ENCODE assay signal across 10 cellular contexts in the genomic region with DNA sequence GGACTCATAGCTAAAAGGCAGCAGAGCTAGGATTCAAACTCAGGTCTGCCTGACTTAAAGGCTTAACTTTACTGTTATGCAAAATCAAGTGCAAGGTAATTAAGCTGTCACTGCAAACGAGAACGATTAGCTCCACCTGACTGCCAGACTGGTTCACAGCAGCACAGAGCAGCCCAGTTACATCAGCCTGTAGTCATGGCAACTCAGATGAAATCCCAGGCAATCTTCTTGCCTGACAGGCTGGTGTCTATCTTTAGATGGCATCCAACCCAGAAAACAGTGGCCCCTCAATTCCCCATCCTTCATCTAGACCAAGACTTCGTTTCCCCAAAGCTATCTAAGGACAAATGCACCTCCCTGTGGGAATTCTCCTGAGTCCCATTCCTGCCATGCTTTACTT.
DNase-seq lines count a peak whose midpoint lies in the region; ATAC-seq, FAIRE-seq and TF ChIP-seq lines count a peak whose summit lies in the region.
"Had no signal": no experiment of that assay in that cellular context is flagged by ENCODE, and none has a peak within 500 bp of the region (broad histone marks: within the 10 kb centered on the region; RNA-seq: fewer than 3 reads in every experiment).

No MANE protein-coding gene starts in this region.

- dilution Hi-C loops in mammary epithelial cell (cut with HindIII; ENCODE audit: low sequenced_read_pairs) = no loop called here

- 28% methylated on average over 3 of the region's 3 CpGs for WGBS in mammary epithelial cell (ENCODE audit: low coverage, missing lambda C conversion rate)

- H3K4me3 ChIP-seq in mammary epithelial cell (replicated peaks in 1 of 3; ENCODE audit: insufficient read depth in 1 of 3, low read depth in 2 of 3, low read length in 3 of 3) (no peak overlapping the region), WERI-Rb-1 (ENCODE audit: low read depth, low read length) (no peak overlapping the region)
- H3K4me3 ChIP-seq: gastrocnemius medialis had no signal

- no peak overlapping the region for H3K27ac ChIP-seq in mammary epithelial cell (ENCODE audit: insufficient read depth, low read depth, low read length)
- no peak overlapping the region for H3K27ac ChIP-seq in WERI-Rb-1
- H3K27ac ChIP-seq: gastrocnemius medialis had no signal

- no peaks in the 10 kb centered on the region for H4K20me1 ChIP-seq in mammary epithelial cell (ENCODE audit: insufficient read depth, low read length)

- H2AFZ ChIP-seq in mammary epithelial cell (ENCODE audit: low read depth, low read length) = no peak overlapping the region

- H3K36me3 ChIP-seq in mammary epithelial cell (ENCODE audit: insufficient read depth, low read length) = peaks cover 8% of the 10 kb centered on the region
- peaks cover 56% of the 10 kb centered on the region for H3K36me3 ChIP-seq in WERI-Rb-1

- no peak overlapping the region for H3K4me3 Mint-ChIP-seq in MCF 10A (ENCODE audit: unreplicated experiment)

- intact Hi-C loops in mammary epithelial cell (cut with micrococcal nuclease) = loop anchor here (1.0 to 5.0 kb wide), 3 partner anchors 36 to 146 kb away; a partner anchor contains a TSS
- intact Hi-C loops in MCF 10A (cut with micrococcal nuclease) = no loop called here

- no peak overlapping the region for H3K4me2 ChIP-seq in mammary epithelial cell (ENCODE audit: insufficient read depth, low read depth, low read length)

- peaks cover 61% of the 10 kb centered on the region for H3K36me3 Mint-ChIP-seq in MCF 10A (ENCODE audit: insufficient read depth, unreplicated experiment)

- TF ChIP-seq CTCF in mammary epithelial cell (conservative IDR thresholded peaks at IDR 0.05 in 1 of 2, IDR thresholded peaks at IDR 0.05 in 1 of 2; ENCODE audit: extremely low read depth in 1 of 2, insufficient read depth in 1 of 2, low read depth in 1 of 2, low read length in 2 of 2) (peak in 1 of 2 donors; percentile 57), MCF 10A (IDR thresholded peaks at IDR 0.05; ENCODE audit: unreplicated experiment) (no peak), WERI-Rb-1 (IDR thresholded peaks at IDR 0.05; ENCODE audit: low read depth, low read length) (peak; percentile 36; the same call in 1 of the 2 replicates), GM20000 (IDR thresholded peaks at IDR 0.05; ENCODE audit: extremely low read depth, missing control alignments) (no peak)

- H3K4me1 Mint-ChIP-seq in MCF 10A (ENCODE audit: insufficient read depth, unreplicated experiment) = peaks cover 14% of the 10 kb centered on the region

- BruUV-seq in mammary epithelial cell (replicated peaks; lab: Mats Ljungman, UMichigan) (no TSS peak), MCF 10A (replicated peaks; lab: Mats Ljungman, UMichigan) (no TSS peak)

- no peak for ATAC-seq in GM21619 (IDR thresholded peaks at IDR 0.05; ENCODE audit: unreplicated experiment)
- ATAC-seq: gastrocnemius medialis had no signal

- peak; percentile 95 for FAIRE-seq in urothelium cell line (lab: Jason Lieb, UNC)

- no peaks in the 10 kb centered on the region for H3K79me2 ChIP-seq in mammary epithelial cell (ENCODE audit: insufficient read depth, low read length)

- H3K27me3 ChIP-seq in mammary epithelial cell (ENCODE audit: insufficient read depth, low read length) = no peaks in the 10 kb centered on the region
- no peaks in the 10 kb centered on the region for H3K27me3 ChIP-seq in WERI-Rb-1 (ENCODE audit: insufficient read depth, low read depth, severe bottlenecking)
- H3K27me3 ChIP-seq: gastrocnemius medialis had no signal

- CTCF ChIA-PET in mammary epithelial cell (lab: Charles Lee; ENCODE audit: low non-redundant PET) = interaction anchor here (0.5 to 0.7 kb wide), 2 partner anchors 45 to 133 kb away, joined by 3 to 7 read pairs; no protein-coding TSS in a partner anchor
- CTCF ChIA-PET in MCF 10A (lab: Yijun Ruan, JAX) = interaction anchor here (0.6 to 1.5 kb wide), 7 partner anchors 34 to 193 kb away, joined by 3 to 4 read pairs (median 3); no protein-coding TSS in a partner anchor

- H3K9me3 ChIP-seq in mammary epithelial cell (replicated peaks; ENCODE audit: insufficient read depth, low read length) (no peaks in the 10 kb centered on the region), WERI-Rb-1 (ENCODE audit: severe bottlenecking) (no peaks in the 10 kb centered on the region)
- H3K9me3 ChIP-seq: gastrocnemius medialis had no signal

- H3K4me1 ChIP-seq in mammary epithelial cell (ENCODE audit: insufficient read depth, low read length) = no peaks in the 10 kb centered on the region

- in situ Hi-C loops in mammary epithelial cell (cut with MboI; ENCODE audit: low sequenced_read_pairs in 2 of 2) = no loop called here

- DNase-seq in mammary epithelial cell = peak; percentile 40
- DNase-seq in MCF 10A (ENCODE audit: unreplicated experiment) = no peak
- DNase-seq in WERI-Rb-1 = peak; percentile 69
- peak; percentile 65 for DNase-seq in iPS DF 19.7 (ENCODE audit: low read depth, low spot score)
- no peak for DNase-seq in urothelium cell line (ENCODE audit: low spot score)
- DNase-seq in DMS79 treated with DMSO at 0.1 percent for 48 hours (lab: John Stamatoyannopoulos, UW) = no peak
- no peak for DNase-seq in GM20000 (ENCODE audit: low spot score)
- DNase-seq: gastrocnemius medialis; stimulated activated CD4-positive, alpha-beta T cell treated with anti-CD3 and anti-CD28 coated beads, Interleukin-12 subunit alpha, Interleukin-12 subunit beta, amount 100 ng/mL, for 4 hours had no signal

- no peak overlapping the region for H3K27ac Mint-ChIP-seq in MCF 10A (ENCODE audit: low read depth, unreplicated experiment)

- H3K9me3 Mint-ChIP-seq in MCF 10A (ENCODE audit: unreplicated experiment) = no peaks in the 10 kb centered on the region

- H3K27me3 Mint-ChIP-seq in MCF 10A (ENCODE audit: insufficient read depth, unreplicated experiment) = no peaks in the 10 kb centered on the region

- POLR2A ChIA-PET in MCF 10A (lab: Yijun Ruan, JAX) = no interaction called here

- no peak overlapping the region for H3K9ac ChIP-seq in mammary epithelial cell (ENCODE audit: insufficient read depth, low read length)

Comparison
In these comparisons a context has a peak if more than half of its experiments do, and no peak if none do; other contexts are left out.
1. DNase-seq: peak in mammary epithelial cell (single experiment), WERI-Rb-1 (single experiment) and iPS DF 19.7 (single experiment); none in MCF 10A (single experiment), urothelium cell line (single experiment), DMS79 treated with DMSO at 0.1 percent for 48 hours (single experiment) and GM20000 (single experiment).